In genomic region chr20:36466089-36466488, GRCh38 we compare ENCODE assay signal across 9 cellular contexts.
DNase-seq lines count a peak whose midpoint lies in the region; ATAC-seq and TF ChIP-seq lines count a peak whose summit lies in the region.
"Had no signal": no experiment of that assay in that cellular context is flagged by ENCODE, and none has a peak within 500 bp of the region (broad histone marks: within the 10 kb centered on the region; RNA-seq: fewer than 3 reads in every experiment).

No MANE protein-coding gene starts in this region.

- ATAC-seq in activated naive CD4-positive, alpha-beta T cell treated with anti-CD3 and anti-CD28 coated beads, Interleukin-2, amount 50 U/mL, for 72 hours: peak; percentile 2 to 31
- ATAC-seq in memory B cell (ENCODE audit: low read depth): no peak

- H3K4me1 ChIP-seq in thyroid gland: peaks cover 64 to 77% of the 10 kb centered on the region in 2 donors
- peaks cover 28% of the 10 kb centered on the region for H3K4me1 ChIP-seq in ovary (ENCODE audit: insufficient read depth)

- H3K27ac ChIP-seq in thyroid gland (peak overlapping the region; percentile 44 to 98 (median 72)), ovary (peak overlapping the region in 1 of 2 donors; percentile 9)

- no peaks in the 10 kb centered on the region for H3K36me3 Mint-ChIP-seq in activated naive CD4-positive, alpha-beta T cell treated with anti-CD3 and anti-CD28 coated beads for 36 hours (ENCODE audit: low read depth)
- H3K36me3 Mint-ChIP-seq in activated naive CD4-positive, alpha-beta T cell treated with anti-CD3 and anti-CD28 coated beads, Interleukin-2, amount 50 U/mL, for 72 hours: no peaks in the 10 kb centered on the region
- H3K36me3 Mint-ChIP-seq in memory B cell: no peaks in the 10 kb centered on the region

- CTCF ChIA-PET in activated naive CD4-positive, alpha-beta T cell treated with anti-CD3 and anti-CD28 coated beads for 36 hours (lab: Charles Lee): interaction anchor here (0.5 to 1.7 kb wide), 6 partner anchors 15 to 342 kb away, joined by 3 to 6 read pairs (median 3); no protein-coding TSS in a partner anchor

- no peaks in the 10 kb centered on the region for H3K27me3 Mint-ChIP-seq in activated naive CD4-positive, alpha-beta T cell treated with anti-CD3 and anti-CD28 coated beads for 36 hours (ENCODE audit: low read depth)
- no peaks in the 10 kb centered on the region for H3K27me3 Mint-ChIP-seq in memory B cell

- H3K9me3 Mint-ChIP-seq in activated naive CD4-positive, alpha-beta T cell treated with anti-CD3 and anti-CD28 coated beads for 36 hours: no peaks in the 10 kb centered on the region
- H3K9me3 Mint-ChIP-seq in activated naive CD4-positive, alpha-beta T cell treated with anti-CD3 and anti-CD28 coated beads, Interleukin-2, amount 50 U/mL, for 72 hours: no peaks in the 10 kb centered on the region
- H3K9me3 Mint-ChIP-seq in memory B cell: no peaks in the 10 kb centered on the region

- H3K27me3 ChIP-seq in thyroid gland: no peaks in the 10 kb centered on the region
- H3K27me3 ChIP-seq in ovary: no peaks in the 10 kb centered on the region

- WGBS in thyroid gland, 2 donors: 64 to 75% methylated on average over 3 of the region's 3 CpGs
- 23 to 26% (median 25%) methylated on average over 3 of the region's 3 CpGs for WGBS in ovary, 3 donors

- H3K36me3 ChIP-seq in thyroid gland (no peaks in the 10 kb centered on the region), ovary (no peaks in the 10 kb centered on the region)

- no peak for TF ChIP-seq EP300 in ovary (IDR thresholded peaks at IDR 0.05)

- H3K4me3 ChIP-seq in thyroid gland (replicated peaks in 1 of 3): no peak overlapping the region
- no peak overlapping the region for H3K4me3 ChIP-seq in ovary

- peaks cover 75% of the 10 kb centered on the region for H3K4me1 Mint-ChIP-seq in activated naive CD4-positive, alpha-beta T cell treated with anti-CD3 and anti-CD28 coated beads for 36 hours (ENCODE audit: low read depth)
- peaks cover 72% of the 10 kb centered on the region for H3K4me1 Mint-ChIP-seq in memory B cell

- H3K9me3 ChIP-seq in thyroid gland: no peaks in the 10 kb centered on the region
- no peaks in the 10 kb centered on the region for H3K9me3 ChIP-seq in ovary

- intact Hi-C loops in activated naive CD4-positive, alpha-beta T cell treated with anti-CD3 and anti-CD28 coated beads for 36 hours (cut with micrococcal nuclease): loop anchor here (2.0 to 10.0 kb wide), 2 partner anchors 29 to 1321 kb away; partner anchors contain the start of gene EDEM2
- intact Hi-C loops in thyroid gland (cut with DNase I) (loop anchor here (10.0 kb wide), 1 partner anchor 139 kb away; the partner anchor contains the start of gene RAB5IF), ovary (cut with DNase I) (loop anchor here in 1 of 4 donors (5.0 to 10.0 kb wide), 2 partner anchors 76 to 129 kb away; partner anchors contain the start of gene MYL9)

- TF ChIP-seq POLR2A in thyroid gland (IDR thresholded peaks at IDR 0.05): no peak
- no peak for TF ChIP-seq POLR2A in ovary (IDR thresholded peaks at IDR 0.05)

- no peak for TF ChIP-seq CTCF in thyroid gland (IDR thresholded peaks at IDR 0.05)
- TF ChIP-seq CTCF in ovary (IDR thresholded peaks at IDR 0.05): no peak

- DNase-seq in activated naive CD4-positive, alpha-beta T cell treated with anti-CD3 and anti-CD28 coated beads for 36 hours: peak; percentile 25
- DNase-seq in activated naive CD4-positive, alpha-beta T cell treated with anti-CD3 and anti-CD28 coated beads, Interleukin-2, amount 50 U/mL, for 16 hours: no peak
- no peak for DNase-seq in activated naive CD4-positive, alpha-beta T cell treated with anti-CD3 and anti-CD28 coated beads, Interleukin-2, amount 50 U/mL, for 72 hours (ENCODE audit: low spot score in 2 of 2)
- DNase-seq in memory B cell (ENCODE audit: low spot score in 2 of 2) (no peak), thyroid gland (no peak), ovary (no peak), NCI-H2196 (lab: John Stamatoyannopoulos, UW; ENCODE audit: unreplicated experiment) (no peak), NCI-H1436 (lab: John Stamatoyannopoulos, UW) (no peak)
- DNase-seq: NCI-H187 treated with DMSO at 0.1 percent for 48 hours had no signal

- no peak overlapping the region for H3K27ac Mint-ChIP-seq in activated naive CD4-positive, alpha-beta T cell treated with anti-CD3 and anti-CD28 coated beads for 36 hours
- H3K27ac Mint-ChIP-seq in activated naive CD4-positive, alpha-beta T cell treated with anti-CD3 and anti-CD28 coated beads, Interleukin-2, amount 50 U/mL, for 72 hours: peak overlapping the region; percentile 65 to 86
- H3K27ac Mint-ChIP-seq in memory B cell: peak overlapping the region; percentile 82

- no peak overlapping the region for H3K4me3 Mint-ChIP-seq in activated naive CD4-positive, alpha-beta T cell treated with anti-CD3 and anti-CD28 coated beads for 36 hours
- H3K4me3 Mint-ChIP-seq in memory B cell: peak overlapping the region; percentile 54
